Comparison of ENCODE assay signal across 12 cellular contexts in the genomic region with DNA sequence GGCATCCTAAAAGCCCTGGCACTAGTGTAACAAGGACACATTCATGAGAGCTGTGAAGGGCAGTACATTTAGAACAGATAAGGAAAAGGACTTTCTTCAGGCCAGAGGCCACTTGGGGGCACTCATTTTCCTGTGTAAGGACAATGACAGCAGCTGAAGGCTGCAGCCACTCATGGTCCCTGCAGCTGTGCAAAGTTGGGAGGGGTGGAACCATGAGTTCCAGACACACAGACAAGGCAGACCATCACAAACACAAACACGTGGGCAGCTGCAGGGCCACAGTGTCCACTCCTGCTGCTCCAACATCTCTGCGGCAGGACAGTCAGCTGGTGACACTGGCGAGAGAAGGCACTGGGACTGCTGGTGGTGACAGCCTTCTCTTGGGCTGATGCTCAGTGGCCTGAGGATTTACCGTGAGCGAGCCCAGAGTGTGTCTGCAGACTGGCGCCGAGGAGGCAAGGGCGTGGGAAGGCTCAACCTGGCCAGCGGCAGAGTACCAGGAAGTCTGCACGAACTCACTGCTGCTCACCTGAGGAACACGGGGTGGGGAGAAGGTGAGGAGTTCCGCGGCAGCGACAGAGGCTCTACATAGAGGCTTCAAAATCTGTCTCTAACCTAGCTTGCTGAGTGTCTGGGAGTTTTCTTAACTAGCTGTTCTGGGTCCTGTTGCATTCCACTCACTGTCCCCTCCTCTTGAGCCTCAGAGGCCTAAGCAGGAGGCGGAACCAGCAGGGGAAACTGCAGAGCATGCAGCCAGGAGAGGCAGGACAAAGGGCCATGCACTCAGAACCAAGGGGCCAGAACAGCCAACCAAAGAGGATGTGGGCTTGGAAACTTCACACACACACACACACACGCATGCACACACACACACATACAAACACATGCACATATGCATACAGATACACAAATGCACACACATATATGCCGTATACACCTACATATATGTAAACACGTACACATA.
DNase-seq lines count a peak whose midpoint lies in the region; ATAC-seq, FAIRE-seq and TF ChIP-seq lines count a peak whose summit lies in the region.
"Had no signal": no experiment of that assay in that cellular context is flagged by ENCODE, and none has a peak within 500 bp of the region (broad histone marks: within the 10 kb centered on the region; RNA-seq: fewer than 3 reads in every experiment).

No MANE protein-coding gene starts in this region.

- peak overlapping the region; percentile 90 for H3K27ac ChIP-seq in caudate nucleus (ENCODE audit: low read depth, low read length)
- no peak overlapping the region for H3K27ac ChIP-seq in right lobe of liver

- POLR2A ChIA-PET in activated CD8-positive, alpha-beta T cell treated with anti-CD3 and anti-CD28 coated beads, Interleukin-2, amount 10 ng/mL, durations not matched to agents 7 days and 5 days (lab: Charles Lee), result no interaction called here
- POLR2A ChIA-PET in activated CD8-positive, alpha-beta T cell treated with anti-CD3 and anti-CD28 coated beads for 36 hours (lab: Charles Lee), result no interaction called here

- H3K27me3 Mint-ChIP-seq in activated CD8-positive, alpha-beta T cell treated with anti-CD3 and anti-CD28 coated beads, Interleukin-2, amount 10 ng/mL, durations not matched to agents 7 days and 5 days (ENCODE audit: low read depth), result peaks cover 13% of the 10 kb centered on the region
- no peaks in the 10 kb centered on the region for H3K27me3 Mint-ChIP-seq in activated CD8-positive, alpha-beta T cell treated with anti-CD3 and anti-CD28 coated beads for 36 hours

- TF ChIP-seq POLR2A in right lobe of liver (IDR thresholded peaks at IDR 0.05), result no peak

- H3K9me3 Mint-ChIP-seq in activated CD8-positive, alpha-beta T cell treated with anti-CD3 and anti-CD28 coated beads, Interleukin-2, amount 10 ng/mL, durations not matched to agents 7 days and 5 days (ENCODE audit: insufficient read depth), result no peaks in the 10 kb centered on the region
- no peaks in the 10 kb centered on the region for H3K9me3 Mint-ChIP-seq in activated CD8-positive, alpha-beta T cell treated with anti-CD3 and anti-CD28 coated beads for 36 hours
- H3K9me3 Mint-ChIP-seq: T-helper 2 cell treated with Interferon-gamma antibody and Interleukin-4, amounts not matched to agents 5 μg/mL and 100 μg/mL, for 36 hours had no signal

- H3K27me3 ChIP-seq in right lobe of liver, result no peaks in the 10 kb centered on the region
- H3K27me3 ChIP-seq: upper lobe of left lung had no signal

- no peak for TF ChIP-seq CTCF in activated CD8-positive, alpha-beta T cell treated with anti-CD3 and anti-CD28 coated beads for 36 hours (IDR thresholded peaks at IDR 0.05)
- TF ChIP-seq CTCF in right lobe of liver (IDR thresholded peaks at IDR 0.05), result peak in 1 of 4 donors; percentile 40

- H3K4me3 ChIP-seq in right lobe of liver, result no peak overlapping the region
- H3K4me3 ChIP-seq: upper lobe of left lung had no signal

- FAIRE-seq in urothelium cell line (lab: Jason Lieb, UNC), result peak; percentile 91
- FAIRE-seq: colon had no signal

- H3K36me3 ChIP-seq in right lobe of liver, result peaks cover 0 to 3% (median 0%) of the 10 kb centered on the region in 4 donors
- H3K36me3 ChIP-seq: upper lobe of left lung had no signal

- no peak overlapping the region for H3K4me3 Mint-ChIP-seq in activated CD8-positive, alpha-beta T cell treated with anti-CD3 and anti-CD28 coated beads, Interleukin-2, amount 10 ng/mL, durations not matched to agents 7 days and 5 days
- H3K4me3 Mint-ChIP-seq in activated CD8-positive, alpha-beta T cell treated with anti-CD3 and anti-CD28 coated beads for 36 hours, result no peak overlapping the region
- H3K4me3 Mint-ChIP-seq: nephron; T-helper 2 cell treated with Interferon-gamma antibody and Interleukin-4, amounts not matched to agents 5 μg/mL and 100 μg/mL, for 36 hours had no signal

- peaks cover 3% of the 10 kb centered on the region for H3K36me3 Mint-ChIP-seq in activated CD8-positive, alpha-beta T cell treated with anti-CD3 and anti-CD28 coated beads, Interleukin-2, amount 10 ng/mL, durations not matched to agents 7 days and 5 days (ENCODE audit: low read depth)
- no peaks in the 10 kb centered on the region for H3K36me3 Mint-ChIP-seq in activated CD8-positive, alpha-beta T cell treated with anti-CD3 and anti-CD28 coated beads for 36 hours (ENCODE audit: low read depth)

- no peaks in the 10 kb centered on the region for H3K9me3 ChIP-seq in right lobe of liver
- H3K9me3 ChIP-seq: upper lobe of left lung had no signal

- ATAC-seq in activated CD8-positive, alpha-beta T cell treated with anti-CD3 and anti-CD28 coated beads, Interleukin-2, amount 10 ng/mL, durations not matched to agents 7 days and 5 days, result no peak
- ATAC-seq in activated CD8-positive, alpha-beta T cell treated with anti-CD3 and anti-CD28 coated beads for 36 hours, result no peak
- ATAC-seq in right lobe of liver, result peak; percentile 56 to 81 (median 72)

- intact Hi-C loops in activated CD8-positive, alpha-beta T cell treated with anti-CD3 and anti-CD28 coated beads for 36 hours (cut with micrococcal nuclease), result no loop called here
- intact Hi-C loops in right lobe of liver (cut with DNase I), result no loop called here

- CTCF ChIA-PET in activated CD8-positive, alpha-beta T cell treated with anti-CD3 and anti-CD28 coated beads, Interleukin-2, amount 10 ng/mL, durations not matched to agents 7 days and 5 days (lab: Charles Lee), result interaction anchor here (0.9 to 1.9 kb wide), 7 partner anchors 11 to 549 kb away, joined by 3 to 9 read pairs (median 4); a partner anchor contains a TSS
- CTCF ChIA-PET in activated CD8-positive, alpha-beta T cell treated with anti-CD3 and anti-CD28 coated beads for 36 hours (lab: Charles Lee), result interaction anchor here (1.4 to 2.0 kb wide), 2 partner anchors 37 to 174 kb away, joined by 5 to 8 read pairs; no protein-coding TSS in a partner anchor

- H3K4me1 ChIP-seq in right lobe of liver, result peaks cover 0 to 15% (median 3%) of the 10 kb centered on the region in 4 donors

- peak; percentile 21 for DNase-seq in activated CD8-positive, alpha-beta T cell treated with anti-CD3 and anti-CD28 coated beads, Interleukin-2, amount 10 ng/mL, durations not matched to agents 7 days and 5 days
- DNase-seq in activated CD8-positive, alpha-beta T cell treated with anti-CD3 and anti-CD28 coated beads for 36 hours, result no peak
- DNase-seq in caudate nucleus (lab: John Stamatoyannopoulos, UW) (peak in 59 of 61 donors; percentile 27 to 97 (median 84)), right lobe of liver (peak in 1 of 3 donors; percentile 44), urothelium cell line (ENCODE audit: low spot score) (no peak), UCSD-AML1 (lab: John Stamatoyannopoulos, UW; ENCODE audit: unreplicated experiment) (no peak)
- DNase-seq in stimulated activated naive CD4-positive, alpha-beta T cell (lab: John Stamatoyannopoulos, UW), result no peak
- DNase-seq in activated naive CD4-positive, alpha-beta T cell treated with anti-CD3 and anti-CD28 coated beads, Interleukin-2, amount 50 U/mL, for 16 hours, result no peak
- DNase-seq: upper lobe of left lung had no signal

- no peak overlapping the region for H3K27ac Mint-ChIP-seq in activated CD8-positive, alpha-beta T cell treated with anti-CD3 and anti-CD28 coated beads, Interleukin-2, amount 10 ng/mL, durations not matched to agents 7 days and 5 days
- no peak overlapping the region for H3K27ac Mint-ChIP-seq in activated CD8-positive, alpha-beta T cell treated with anti-CD3 and anti-CD28 coated beads for 36 hours
- H3K27ac Mint-ChIP-seq: nephron; T-helper 2 cell treated with Interferon-gamma antibody and Interleukin-4, amounts not matched to agents 5 μg/mL and 100 μg/mL, for 36 hours had no signal

- 87% methylated on average over 6 of the region's 18 CpGs for WGBS in right lobe of liver (ENCODE audit: insufficient coverage, low coverage, low lambda C conversion rate, missing lambda C conversion rate)

- peaks cover 19% of the 10 kb centered on the region for H3K4me1 Mint-ChIP-seq in activated CD8-positive, alpha-beta T cell treated with anti-CD3 and anti-CD28 coated beads, Interleukin-2, amount 10 ng/mL, durations not matched to agents 7 days and 5 days (ENCODE audit: low read depth)
- no peaks in the 10 kb centered on the region for H3K4me1 Mint-ChIP-seq in activated CD8-positive, alpha-beta T cell treated with anti-CD3 and anti-CD28 coated beads for 36 hours (ENCODE audit: low read depth)

Comparison
In these comparisons a context has a peak if more than half of its experiments do, and no peak if none do; other contexts are left out.
1. DNase-seq: peak in activated CD8-positive, alpha-beta T cell treated with anti-CD3 and anti-CD28 coated beads, Interleukin-2, amount 10 ng/mL, durations not matched to agents 7 days and 5 days (single experiment) and caudate nucleus (59 of 61); none in activated CD8-positive, alpha-beta T cell treated with anti-CD3 and anti-CD28 coated beads for 36 hours (single experiment), urothelium cell line (single experiment), stimulated activated naive CD4-positive, alpha-beta T cell (0 of 6), UCSD-AML1 (single experiment) and activated naive CD4-positive, alpha-beta T cell treated with anti-CD3 and anti-CD28 coated beads, Interleukin-2, amount 50 U/mL, for 16 hours (single experiment).
2. ATAC-seq: peak in right lobe of liver (4 of 4); none in activated CD8-positive, alpha-beta T cell treated with anti-CD3 and anti-CD28 coated beads, Interleukin-2, amount 10 ng/mL, durations not matched to agents 7 days and 5 days (single experiment) and activated CD8-positive, alpha-beta T cell treated with anti-CD3 and anti-CD28 coated beads for 36 hours (single experiment).